Comparison of ENCODE assay signal across 7 cellular contexts in genomic region chr19:8526345-8527062, GRCh38. TPM values are rescaled to one million over a fixed set of nuclear protein-coding genes. Genes with fewer than 3 reads are reported as not detected.
DNase-seq lines count a peak whose midpoint lies in the region; ATAC-seq, FAIRE-seq and TF ChIP-seq lines count a peak whose summit lies in the region.

No MANE protein-coding gene starts in this region.

- FAIRE-seq in RCC 7860 (lab: Jason Lieb, UNC): no peak

- TF ChIP-seq EP300 in tibial nerve (IDR thresholded peaks at IDR 0.05): peak in 1 of 2 donors; percentile 77

- no peak overlapping the region for H4K5ac ChIP-seq in mesendoderm (ENCODE audit: low read length)

- ATAC-seq in HCT116 (peak; percentile 70), GM21529 (IDR thresholded peaks at IDR 0.05; ENCODE audit: unreplicated experiment) (no peak)

- no peak overlapping the region for H3K4ac ChIP-seq in mesendoderm (ENCODE audit: low read depth, low read length)

- H3K9me3 ChIP-seq in HCT116 (ENCODE audit: control insufficient read depth in 1 of 2, insufficient read depth in 1 of 2, low read depth in 1 of 2, low read length in 2 of 2): no peaks in the 10 kb centered on the region; a peak in 1 of 4 replicates
- no peaks in the 10 kb centered on the region for H3K9me3 ChIP-seq in tibial nerve

- POLR2A ChIA-PET in HCT116 (lab: Charles Lee): interaction anchor here (1.2 to 5.0 kb wide), 2 partner anchors 12 to 136 kb away, joined by 6 to 69 read pairs; partner anchors contain the start of genes RAB11B and ZNF414

- H3K9ac ChIP-seq in HCT116 (ENCODE audit: low read length) (peak overlapping the region; percentile 80), mesendoderm (ENCODE audit: low read length) (peak overlapping the region; percentile 88)

- TF ChIP-seq CTCF in HCT116 (IDR thresholded peaks at IDR 0.05 in 2 of 3, conservative IDR thresholded peaks at IDR 0.05 in 1 of 3; ENCODE audit: borderline replicate concordance in 1 of 3, insufficient read depth in 1 of 3, low read depth in 2 of 3, low read length in 2 of 3) (no peak), tibial nerve (IDR thresholded peaks at IDR 0.05) (no peak)

- H4K20me1 ChIP-seq in HCT116 (ENCODE audit: insufficient read depth): no peaks in the 10 kb centered on the region

- peak; percentile 35 for TF ChIP-seq POLR2A in HCT116 (IDR thresholded peaks at IDR 0.05; ENCODE audit: borderline replicate concordance, extremely low read depth, insufficient read depth, insufficient read length)
- peak; percentile 41 to 44 for TF ChIP-seq POLR2A in tibial nerve (IDR thresholded peaks at IDR 0.05)

- H2BK15ac ChIP-seq in mesendoderm (replicated peaks; ENCODE audit: low read depth): no peak overlapping the region

- H3K56ac ChIP-seq in mesendoderm (ENCODE audit: low read length): peak overlapping the region; percentile 95

- H3K79me2 ChIP-seq in HCT116 (ENCODE audit: insufficient read depth, low read length) (no peaks in the 10 kb centered on the region), mesendoderm (ENCODE audit: control insufficient read depth, insufficient read depth, low read length) (no peaks in the 10 kb centered on the region)

- peak overlapping the region; percentile 97 for H3K23ac ChIP-seq in mesendoderm (ENCODE audit: low read length)

- DNase-seq in HCT116 (ENCODE audit: low read depth, low spot score) (peak; percentile 75), RCC 7860 (ENCODE audit: low spot score) (peak; percentile 23), epithelial cell of prostate (ENCODE audit: low read depth, low spot score) (peak; percentile 60), mesendoderm (peak; percentile 95), tibial nerve (ENCODE audit: low spot score in 2 of 2) (peak; percentile 82 to 91), AML-193 (lab: John Stamatoyannopoulos, UW) (no peak)

- H3K27me3 ChIP-seq in HCT116 (ENCODE audit: insufficient read depth, low read length) (no peaks in the 10 kb centered on the region), mesendoderm (ENCODE audit: insufficient read depth, low read length, poor library complexity) (no peaks in the 10 kb centered on the region), tibial nerve (no peaks in the 10 kb centered on the region)

- H3K4me1 ChIP-seq in HCT116 (ENCODE audit: control insufficient read depth in 1 of 2, insufficient read depth in 2 of 2, low read length in 2 of 2): peaks cover 3 to 20% of the 10 kb centered on the region in 2 experiments; a peak in 3 of 4 replicates
- peaks cover 5% of the 10 kb centered on the region for H3K4me1 ChIP-seq in mesendoderm (ENCODE audit: control insufficient read depth, low read depth, low read length)
- peaks cover 0 to 14% (median 3%) of the 10 kb centered on the region in 4 donors for H3K4me1 ChIP-seq in tibial nerve

- no TSS peak for BruUV-seq in HCT116 (replicated peaks; lab: Mats Ljungman, UMichigan)

- CTCF ChIA-PET in HCT116 (lab: Charles Lee): interaction anchor here (1.1 to 2.0 kb wide), 3 partner anchors 13 to 173 kb away, joined by 4 to 10 read pairs (median 5); partner anchors contain the start of gene ZNF414

- no CpG with 5 or more reads among the region's 57 CpGs for WGBS in mesendoderm (ENCODE audit: extremely low coverage, insufficient coverage, low lambda C conversion rate)
- 6 to 19% methylated on average over 22 to 52 of the region's 57 CpGs for WGBS in tibial nerve, 2 donors

- RAD21 ChIA-PET in HCT116 (lab: Charles Lee; ENCODE audit: low non-redundant PET in 1 of 2, low total read pairs in 2 of 2, uncharacterized antibody in 2 of 2, unreplicated experiment in 2 of 2): interaction anchor here (0.7 to 0.8 kb wide), 2 partner anchors 13 to 55 kb away, joined by 3 read pairs; no protein-coding TSS in a partner anchor

- H3K9me2 ChIP-seq in HCT116 (ENCODE audit: insufficient read depth): no peaks in the 10 kb centered on the region

- peaks cover 11% of the 10 kb centered on the region for H3K79me1 ChIP-seq in mesendoderm (ENCODE audit: low read length)

- no peak for TF ChIP-seq RAD21 in HCT116 (IDR thresholded peaks at IDR 0.05; ENCODE audit: low read depth)

- H2BK5ac ChIP-seq in mesendoderm (ENCODE audit: low read length): no peak overlapping the region

- H3K4me2 ChIP-seq in HCT116 (ENCODE audit: low read length) (peak overlapping the region; percentile 98), mesendoderm (ENCODE audit: low read length) (peak overlapping the region; percentile 92)

- no peak overlapping the region for H4K8ac ChIP-seq in mesendoderm (ENCODE audit: low read depth, low read length)

- no peak overlapping the region for H2BK120ac ChIP-seq in mesendoderm (ENCODE audit: low read depth, low read length)

- intact Hi-C loops in HCT116 (cut with micrococcal nuclease): no loop called here

- peak overlapping the region; percentile 83 for H2AFZ ChIP-seq in HCT116 (ENCODE audit: low read depth, low read length, poor library complexity, severe bottlenecking)

- H3K27ac ChIP-seq in HCT116 (ENCODE audit: low read depth, low read length) (peak overlapping the region; percentile 66), epithelial cell of prostate (peak overlapping the region; percentile 87), mesendoderm (ENCODE audit: low read depth, low read length) (no peak overlapping the region), tibial nerve (peak overlapping the region; percentile 85 to 96 (median 92))

- H3K36me3 ChIP-seq in HCT116 (ENCODE audit: control insufficient read depth in 1 of 2, insufficient read depth in 2 of 2, low read length in 2 of 2) (no peaks in the 10 kb centered on the region), mesendoderm (ENCODE audit: control insufficient read depth, insufficient read depth, low read length) (no peaks in the 10 kb centered on the region), tibial nerve (peaks cover 0 to 13% (median 0%) of the 10 kb centered on the region in 3 donors)

- H3K18ac ChIP-seq in mesendoderm (ENCODE audit: low read length): peak overlapping the region; percentile 2

- H3K4me3 ChIP-seq in HCT116 (replicated peaks in 1 of 2; ENCODE audit: low read depth in 1 of 2, low read length in 2 of 2): peak overlapping the region; percentile 63 to 89
- H3K4me3 ChIP-seq in mesendoderm (ENCODE audit: low read length): peak overlapping the region; percentile 72
- peak overlapping the region; percentile 66 to 86 (median 79) for H3K4me3 ChIP-seq in tibial nerve

- H2AK5ac ChIP-seq in mesendoderm (ENCODE audit: low read length): peak overlapping the region; percentile 88

TF ChIP-seq in HCT116, 20 proteins besides CTCF, POLR2A, EP300 and RAD21:
- TF ChIP-seq EGR1 (IDR thresholded peaks at IDR 0.05; ENCODE audit: low read depth) (peak; percentile 95), ELF1 (IDR thresholded peaks at IDR 0.05; ENCODE audit: borderline replicate concordance, low read depth) (no peak), POLR2AphosphoS5 (IDR thresholded peaks at IDR 0.05; ENCODE audit: low read depth, low read length) (peak; percentile 68), CEBPB (IDR thresholded peaks at IDR 0.05; ENCODE audit: low read depth) (no peak), FOSL1 (IDR thresholded peaks at IDR 0.05; ENCODE audit: low read depth) (no peak)

RNA-seq across cellular contexts. Expression of gene ZNF414, which starts 12.5 kb away (rescaled TPM):
- 31.9 TPM for total RNA-seq in HCT116 (2021; ENCODE audit: unreplicated experiment)
- 29.8 and 35.3 TPM in 2 replicates for polyA plus RNA-seq in HCT116 (2012)
- 25.9 TPM for polyA plus RNA-seq in mesendoderm (2013, experiment 1 of 2)
- polyA plus RNA-seq in mesendoderm (2013, experiment 2 of 2): 24.4 TPM
- total RNA-seq in tibial nerve: 10 to 100 TPM; 10.3 to 62.4 (median 21.2) TPM

RNA-seq across cellular contexts. Expression of gene PRAM1, which starts 24.1 kb away (rescaled TPM):
- total RNA-seq in HCT116 (2021; ENCODE audit: unreplicated experiment) (1.3 TPM), tibial nerve (1 to 10 TPM; 1.3 to 3.6 (median 1.6) TPM)
- polyA plus RNA-seq in HCT116 (2012): 1.3 and 1.5 TPM in 2 replicates
- polyA plus RNA-seq in mesendoderm (2013, experiment 1 of 2): 0.06 TPM
- polyA plus RNA-seq in mesendoderm (2013, experiment 2 of 2): 0.08 TPM

RNA-seq across cellular contexts. Expression of gene MYO1F, which starts 50.7 kb away (rescaled TPM):
- total RNA-seq in HCT116 (2021; ENCODE audit: unreplicated experiment) (0.39 TPM), tibial nerve (10 to 100 TPM; 20.3 to 61.5 (median 21.7) TPM)
- 1.6 and 2.3 TPM in 2 replicates for polyA plus RNA-seq in HCT116 (2012)
- polyA plus RNA-seq in mesendoderm (2013, experiment 1 of 2): 6.0 TPM
- polyA plus RNA-seq in mesendoderm (2013, experiment 2 of 2): 5.7 TPM

Comparison
In these comparisons a context has a peak if more than half of its experiments do, and no peak if none do; other contexts are left out.
1. DNase-seq: peak in HCT116 (single experiment), RCC 7860 (single experiment), epithelial cell of prostate (single experiment), mesendoderm (single experiment) and tibial nerve (2 of 2); none in AML-193 (0 of 2).
2. RNA of gene MYO1F, which starts 50.7 kb away (total RNA-seq): 20.3 to 61.5 TPM in tibial nerve; 0.39 TPM in HCT116 (single experiment); every median in the first group is over 10 times any median in the second.
3. Peak in every context shown above with its lines, with median percentiles within 50 percentile points of each other: H3K4me3 ChIP-seq.